ENCODE assay signal across 1 cellular context in genomic region chr9:98192503-98193335, GRCh38.
TF ChIP-seq lines count a peak whose summit lies in the region.

Gene CORO2A, minus strand, starts transcription at chr9:98192637. Its CDS starts 34,977 bp downstream, at chr9:98157660.

TF ChIP-seq in HepG2, 621 proteins besides CTCF, POLR2A, EP300 and RAD21 (continued from another document and continues in another):
- TF ChIP-seq TIGD3 (CRISPR knock-in tag; IDR thresholded peaks at IDR 0.05; ENCODE audit: borderline replicate concordance) (no peak), ZBTB43 (CRISPR knock-in tag; conservative IDR thresholded peaks at IDR 0.05) (0 out of 2 replicates have a peak, but pooled peaks have one; percentile 27), CENPX (CRISPR knock-in tag; IDR thresholded peaks at IDR 0.05) (no peak), THAP7 (CRISPR knock-in tag; IDR thresholded peaks at IDR 0.05) (peak; percentile 76; the same call in 1 of the 2 replicates), NPAS2 (CRISPR knock-in tag; IDR thresholded peaks at IDR 0.05; ENCODE audit: borderline replicate concordance) (no peak), NFYC (CRISPR knock-in tag; IDR thresholded peaks at IDR 0.05) (0 out of 2 replicates have a peak, but pooled peaks have one; percentile 27), SP4 (CRISPR knock-in tag; IDR thresholded peaks at IDR 0.05) (peak; percentile 89), ZBTB38 (CRISPR knock-in tag; IDR thresholded peaks at IDR 0.05) (peak; percentile 42; the same call in 1 of the 2 replicates), ZNF503 (CRISPR knock-in tag; IDR thresholded peaks at IDR 0.05) (0 out of 2 replicates have a peak, but pooled peaks have one; percentile 25), ZNF792 (CRISPR knock-in tag; IDR thresholded peaks at IDR 0.05) (peak; percentile 54; the same call in 1 of the 2 replicates), ZNF484 (CRISPR knock-in tag; IDR thresholded peaks at IDR 0.05; ENCODE audit: borderline replicate concordance, low read depth) (0 out of 2 replicates have a peak, but pooled peaks have one; percentile 36), ZBTB10 (CRISPR knock-in tag; IDR thresholded peaks at IDR 0.05; ENCODE audit: borderline replicate concordance) (0 out of 2 replicates have a peak, but pooled peaks have one; percentile 41), NFIC (IDR thresholded peaks at IDR 0.05; ENCODE audit: low read length) (no peak), DR1 (CRISPR knock-in tag; IDR thresholded peaks at IDR 0.05) (peak; percentile 45; the same call in 1 of the 2 replicates), ZNF281 (CRISPR knock-in tag; IDR thresholded peaks at IDR 0.05; ENCODE audit: borderline replicate concordance) (0 out of 2 replicates have a peak, but pooled peaks have one; percentile 3), ZBTB39 (CRISPR knock-in tag; IDR thresholded peaks at IDR 0.05) (peak; percentile 61; the same call in 1 of the 2 replicates), ZNF407 (CRISPR knock-in tag; IDR thresholded peaks at IDR 0.05; ENCODE audit: not compliant biosample characterization) (peak; percentile 82), BRF2 (CRISPR knock-in tag; IDR thresholded peaks at IDR 0.05) (peak; percentile 49; the same call in 1 of the 2 replicates), MXD1 (CRISPR knock-in tag; IDR thresholded peaks at IDR 0.05) (peak; percentile 79), AGO1 (IDR thresholded peaks at IDR 0.05; ENCODE audit: low read depth, low read length, poor library complexity, severe bottlenecking) (no peak), ZNF280B (CRISPR knock-in tag; IDR thresholded peaks at IDR 0.05; ENCODE audit: borderline replicate concordance) (peak; percentile 74; the same call in 1 of the 2 replicates), ZNF768 (CRISPR knock-in tag; IDR thresholded peaks at IDR 0.05) (peak; percentile 69), REPIN1 (CRISPR knock-in tag; IDR thresholded peaks at IDR 0.05; ENCODE audit: borderline replicate concordance, low read depth) (peak; percentile 76; the same call in 1 of the 2 replicates)
